In the genomic region with DNA sequence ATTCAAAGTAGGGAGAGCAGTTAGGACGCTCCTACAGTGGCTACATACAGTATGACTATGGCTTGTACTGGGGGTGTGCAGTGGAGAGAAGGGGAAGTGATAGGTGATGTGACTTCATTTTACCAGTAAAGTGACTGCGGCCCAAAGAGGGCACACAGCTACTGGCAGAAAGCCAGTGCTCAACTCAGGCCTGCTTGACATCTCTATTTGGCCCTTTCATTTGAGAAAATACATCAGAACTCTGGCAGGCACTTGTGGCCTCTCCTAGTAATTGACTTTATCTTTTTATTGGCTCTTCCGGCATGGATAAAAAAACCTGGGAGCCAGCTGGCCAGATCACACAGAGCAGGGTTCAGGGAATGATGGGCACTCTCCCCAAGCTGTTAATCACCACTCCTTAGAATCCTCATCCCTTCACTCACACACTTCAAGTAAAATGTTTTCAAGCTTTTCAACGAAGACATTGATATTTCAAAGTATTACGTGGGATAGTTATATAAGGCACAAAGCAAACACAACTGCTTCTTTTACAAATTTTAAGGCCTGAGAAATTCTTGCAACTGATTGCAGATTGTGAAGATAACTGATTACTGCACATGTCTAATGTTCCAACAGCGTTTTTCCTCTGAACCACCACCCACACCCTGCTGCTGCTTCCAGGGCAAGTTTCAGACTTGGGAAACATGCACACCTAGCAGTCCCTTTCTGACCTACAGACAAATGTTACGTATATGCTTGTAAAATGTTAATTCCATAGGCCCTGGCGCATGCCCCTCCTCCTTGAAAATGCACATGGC, we compare ENCODE assay signal across 10 cellular contexts.
DNase-seq lines count a peak whose midpoint lies in the region; ATAC-seq and TF ChIP-seq lines count a peak whose summit lies in the region.
"Had no signal": no experiment of that assay in that cellular context is flagged by ENCODE, and none has a peak within 500 bp of the region (broad histone marks: within the 10 kb centered on the region; RNA-seq: fewer than 3 reads in every experiment).

No MANE protein-coding gene starts in this region.

- peaks cover 0 to 17% (median 0%) of the 10 kb centered on the region in 9 donors for H3K36me3 ChIP-seq in heart right ventricle
- H3K36me3 ChIP-seq in gastrocnemius medialis: peaks cover 0 to 9% of the 10 kb centered on the region in 2 donors
- H3K36me3 ChIP-seq: SJSA1 had no signal

- DNase-seq in COLO668 (lab: John Stamatoyannopoulos, UW; ENCODE audit: unreplicated experiment) (peak; percentile 50), NCI-H82 (lab: John Stamatoyannopoulos, UW) (peak; percentile 81), heart right ventricle (peak; percentile 22 to 25), gastrocnemius medialis (no peak), iPS-NIHi11 (ENCODE audit: low spot score) (no peak)
- no peak for DNase-seq in activated CD8-positive, alpha-beta memory T cell treated with anti-CD3 and anti-CD28 coated beads, Interleukin-2, amount 10 ng/mL, durations not matched to agents 7 days and 5 days
- no peak for DNase-seq in effector memory CD8-positive, alpha-beta T cell

- H3K27ac ChIP-seq in heart right ventricle (peak overlapping the region in 3 of 10 donors; percentile 7 to 65 (median 15)), gastrocnemius medialis (no peak overlapping the region)
- H3K27ac ChIP-seq: SJSA1 had no signal

- intact Hi-C loops in heart right ventricle (cut with DNase I) (no loop called here), gastrocnemius medialis (cut with DNase I; ENCODE audit: low total_unique reads) (no loop called here)

- 53 to 55% methylated on average over 8 of the region's 8 CpGs for WGBS in heart right ventricle, 2 donors

- TF ChIP-seq POLR2A in gastrocnemius medialis (IDR thresholded peaks at IDR 0.05): no peak

- H3K36me3 Mint-ChIP-seq in activated CD8-positive, alpha-beta memory T cell treated with anti-CD3 and anti-CD28 coated beads, Interleukin-2, amount 10 ng/mL, durations not matched to agents 7 days and 5 days: no peaks in the 10 kb centered on the region
- H3K36me3 Mint-ChIP-seq in effector memory CD8-positive, alpha-beta T cell (ENCODE audit: insufficient read depth): no peaks in the 10 kb centered on the region

- in situ Hi-C loops in gastrocnemius medialis (cut with MboI; ENCODE audit: low sequenced_read_pairs in 4 of 4): no loop called here

- no peak overlapping the region for H3K4me3 ChIP-seq in heart right ventricle
- H3K4me3 ChIP-seq in gastrocnemius medialis: no peak overlapping the region
- H3K4me3 ChIP-seq: SJSA1 had no signal

- ATAC-seq in HG03060 (IDR thresholded peaks at IDR 0.05; ENCODE audit: low read depth, unreplicated experiment) (peak; percentile 86), heart right ventricle (peak in 7 of 8 donors; percentile 29 to 93 (median 80)), gastrocnemius medialis (no peak)
- ATAC-seq in activated CD8-positive, alpha-beta memory T cell treated with anti-CD3 and anti-CD28 coated beads, Interleukin-2, amount 10 ng/mL, durations not matched to agents 7 days and 5 days: no peak
- ATAC-seq in effector memory CD8-positive, alpha-beta T cell (replicated peaks): no peak

- H3K9me3 ChIP-seq in heart right ventricle: no peaks in the 10 kb centered on the region
- no peaks in the 10 kb centered on the region for H3K9me3 ChIP-seq in gastrocnemius medialis
- H3K9me3 ChIP-seq: SJSA1 had no signal

- H3K9me3 Mint-ChIP-seq in activated CD8-positive, alpha-beta memory T cell treated with anti-CD3 and anti-CD28 coated beads, Interleukin-2, amount 10 ng/mL, durations not matched to agents 7 days and 5 days (ENCODE audit: low read depth): no peaks in the 10 kb centered on the region
- peaks cover 0 to 1% of the 10 kb centered on the region in 2 donors for H3K9me3 Mint-ChIP-seq in effector memory CD8-positive, alpha-beta T cell

- no peak overlapping the region for H3K27ac Mint-ChIP-seq in activated CD8-positive, alpha-beta memory T cell treated with anti-CD3 and anti-CD28 coated beads, Interleukin-2, amount 10 ng/mL, durations not matched to agents 7 days and 5 days
- H3K27ac Mint-ChIP-seq in effector memory CD8-positive, alpha-beta T cell: no peak overlapping the region

- peaks cover 0 to 43% (median 12%) of the 10 kb centered on the region in 9 donors for H3K4me1 ChIP-seq in heart right ventricle
- H3K4me1 ChIP-seq in gastrocnemius medialis: no peaks in the 10 kb centered on the region
- H3K4me1 ChIP-seq: SJSA1 had no signal

- no peaks in the 10 kb centered on the region for H3K27me3 Mint-ChIP-seq in activated CD8-positive, alpha-beta memory T cell treated with anti-CD3 and anti-CD28 coated beads, Interleukin-2, amount 10 ng/mL, durations not matched to agents 7 days and 5 days
- peaks cover 17 to 26% of the 10 kb centered on the region in 2 donors for H3K27me3 Mint-ChIP-seq in effector memory CD8-positive, alpha-beta T cell

- TF ChIP-seq CTCF in heart right ventricle (IDR thresholded peaks at IDR 0.05): no peak
- no peak for TF ChIP-seq CTCF in gastrocnemius medialis (IDR thresholded peaks at IDR 0.05 in 4 of 5, conservative IDR thresholded peaks at IDR 0.05 in 1 of 5)

- H3K27me3 ChIP-seq in heart right ventricle (no peaks in the 10 kb centered on the region), gastrocnemius medialis (no peaks in the 10 kb centered on the region)
- H3K27me3 ChIP-seq: SJSA1 had no signal

- CTCF ChIA-PET in activated CD8-positive, alpha-beta memory T cell treated with anti-CD3 and anti-CD28 coated beads, Interleukin-2, amount 10 ng/mL, durations not matched to agents 7 days and 5 days (lab: Charles Lee): no interaction called here

- no peaks in the 10 kb centered on the region for H3K4me1 Mint-ChIP-seq in activated CD8-positive, alpha-beta memory T cell treated with anti-CD3 and anti-CD28 coated beads, Interleukin-2, amount 10 ng/mL, durations not matched to agents 7 days and 5 days
- no peaks in the 10 kb centered on the region for H3K4me1 Mint-ChIP-seq in effector memory CD8-positive, alpha-beta T cell (ENCODE audit: low read depth in 2 of 2)

- H3K4me3 Mint-ChIP-seq in activated CD8-positive, alpha-beta memory T cell treated with anti-CD3 and anti-CD28 coated beads, Interleukin-2, amount 10 ng/mL, durations not matched to agents 7 days and 5 days: no peak overlapping the region
- H3K4me3 Mint-ChIP-seq in effector memory CD8-positive, alpha-beta T cell: no peak overlapping the region
- H3K4me3 Mint-ChIP-seq: brain had no signal

Comparison
In these comparisons a context has a peak if more than half of its experiments do, and no peak if none do; other contexts are left out.
1. DNase-seq: peak in COLO668 (single experiment), NCI-H82 (single experiment) and heart right ventricle (2 of 2); none in gastrocnemius medialis (0 of 2), iPS-NIHi11 (single experiment), activated CD8-positive, alpha-beta memory T cell treated with anti-CD3 and anti-CD28 coated beads, Interleukin-2, amount 10 ng/mL, durations not matched to agents 7 days and 5 days (single experiment) and effector memory CD8-positive, alpha-beta T cell (0 of 3).
2. ATAC-seq: peak in HG03060 (single experiment) and heart right ventricle (7 of 8); none in gastrocnemius medialis (0 of 2), activated CD8-positive, alpha-beta memory T cell treated with anti-CD3 and anti-CD28 coated beads, Interleukin-2, amount 10 ng/mL, durations not matched to agents 7 days and 5 days (single experiment) and effector memory CD8-positive, alpha-beta T cell (single experiment).